ENCODE assay signal across 26 cellular contexts in the genomic region with DNA sequence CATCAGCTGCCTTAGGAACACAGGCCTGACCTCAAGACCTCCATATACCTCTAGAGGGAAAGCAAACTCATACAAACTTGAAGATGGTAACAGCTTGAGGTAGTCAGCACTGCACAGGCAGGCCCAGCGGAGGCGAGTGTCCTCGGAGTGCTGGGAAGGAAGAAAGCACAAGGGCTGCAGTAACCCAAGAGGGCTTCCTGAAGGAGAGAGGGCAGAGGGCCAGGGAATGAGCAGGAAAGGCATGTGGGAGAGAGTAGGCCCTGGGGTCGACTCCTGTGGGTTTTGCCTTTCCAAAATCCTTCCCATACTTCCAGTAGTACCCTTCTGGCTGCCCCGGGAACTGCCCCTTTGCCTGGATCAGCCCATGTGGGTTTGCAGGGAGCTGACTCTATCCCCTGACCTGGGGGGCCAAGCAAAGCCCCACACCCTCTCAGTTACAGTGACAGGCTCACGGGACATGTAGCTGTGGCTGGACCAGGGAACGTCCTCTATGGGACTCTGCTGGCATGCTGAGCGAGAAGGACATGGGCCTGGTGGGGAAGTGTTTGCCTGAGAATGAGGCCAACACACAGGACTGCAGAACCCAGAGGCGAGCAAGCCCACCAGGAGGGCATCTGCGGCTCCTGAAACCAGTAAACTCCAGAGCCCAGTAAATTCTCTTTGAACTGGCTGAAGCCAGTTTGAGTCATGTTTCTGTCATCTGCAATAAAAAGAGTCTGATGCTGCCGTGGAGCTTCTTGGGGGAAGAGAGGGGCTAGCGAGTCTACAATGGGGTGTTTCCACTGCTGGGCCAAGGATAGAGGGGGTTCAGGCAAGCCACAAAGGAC.
DNase-seq lines count a peak whose midpoint lies in the region; ATAC-seq and TF ChIP-seq lines count a peak whose summit lies in the region.
"Had no signal": no experiment of that assay in that cellular context is flagged by ENCODE, and none has a peak within 500 bp of the region (broad histone marks: within the 10 kb centered on the region; RNA-seq: fewer than 3 reads in every experiment).

No MANE protein-coding gene starts in this region.

- WGBS in endodermal cell (ENCODE audit: insufficient coverage in 1 of 2, insufficient read length in 1 of 2), 2 experiments: 87% methylated on average over 8 to 12 of the region's 12 CpGs

- peak; percentile 36 for TF ChIP-seq CTCF in endodermal cell (conservative IDR thresholded peaks at IDR 0.05)

- H3K36me3 ChIP-seq in HUES6 (ENCODE audit: control insufficient read depth, insufficient read depth, low read length) (no peaks in the 10 kb centered on the region), endodermal cell (ENCODE audit: control insufficient read depth, insufficient read depth, low read length) (no peaks in the 10 kb centered on the region)
- H3K36me3 ChIP-seq: lower lobe of right lung, SJSA1 had no signal

- H3K4me1 Mint-ChIP-seq in endodermal cell: peaks cover 25% of the 10 kb centered on the region
- H3K4me1 Mint-ChIP-seq: activated CD8-positive, alpha-beta memory T cell treated with anti-CD3 and anti-CD28 coated beads, Interleukin-2, amount 10 ng/mL, durations not matched to agents 7 days and 5 days had no signal

- DNase-seq in GM04503 (ENCODE audit: low read depth) (peak; percentile 24), endodermal cell (no peak), retina (peak; percentile 46), NCI-H1105 treated with DMSO at 0.1 percent for 48 hours (lab: John Stamatoyannopoulos, UW) (no peak)
- DNase-seq: activated CD4-positive, alpha-beta T cell treated with anti-CD3 and anti-CD28 coated beads for 48 hours; activated CD8-positive, alpha-beta memory T cell treated with anti-CD3 and anti-CD28 coated beads, Interleukin-2, amount 10 ng/mL, durations not matched to agents 7 days and 5 days; activated naive CD4-positive, alpha-beta T cell treated with anti-CD3 and anti-CD28 coated beads, Interleukin-2, amount 50 U/mL, for 16 hours; C1 segment of cervical spinal cord; Calu3; central memory CD4-positive, alpha-beta T cell; dorsolateral prefrontal cortex; HCEC 1CT; hippocampal formation; lower lobe of right lung; NCI-H187 treated with DMSO at 0.1 percent for 48 hours; NCI-H82; occipital lobe; stimulated activated CD4-positive, alpha-beta T cell treated with anti-CD3 and anti-CD28 coated beads, Interleukin-15, amount 100 ng/mL, for 24 hours; stimulated activated CD8-positive, alpha-beta memory T cell treated with anti-CD3 and anti-CD28 coated beads, Interleukin-4, amount 100 ng/mL, for 48 hours had no signal

- no peak overlapping the region for H3K4me3 Mint-ChIP-seq in endodermal cell
- H3K4me3 Mint-ChIP-seq: activated CD8-positive, alpha-beta memory T cell treated with anti-CD3 and anti-CD28 coated beads, Interleukin-2, amount 10 ng/mL, durations not matched to agents 7 days and 5 days; activated T-helper 1 cell treated with anti-CD3 and anti-CD28 coated beads, Interleukin-12 subunit alpha, Interleukin-12 subunit beta, Interleukin-2, Interleukin-4 antibody, amounts not matched to agents 30 ng/mL and 10 ng/mL and 1 ng/mL, durations not matched to agents 14 hours and 24 hours and 36 hours; T-helper 1 cell treated with Interleukin-12 subunit alpha and Interleukin-12 subunit beta and Interleukin-4 antibody, amounts not matched to agents 30 μg/mL and 1 μg/mL, for 36 hours had no signal

- no peak overlapping the region for H3K4me3 ChIP-seq in HUES6 (ENCODE audit: low read depth, low read length)
- no peak overlapping the region for H3K4me3 ChIP-seq in endodermal cell (ENCODE audit: low read length)
- H3K4me3 ChIP-seq: dorsolateral prefrontal cortex, lower lobe of right lung, SJSA1 had no signal

- peaks cover 12% of the 10 kb centered on the region for H3K9me3 Mint-ChIP-seq in endodermal cell
- H3K9me3 Mint-ChIP-seq: activated T-helper 1 cell treated with anti-CD3 and anti-CD28 coated beads, Interleukin-12 subunit alpha, Interleukin-12 subunit beta, Interleukin-2, Interleukin-4 antibody, amounts not matched to agents 30 ng/mL and 10 ng/mL and 1 ng/mL, durations not matched to agents 14 hours and 24 hours and 36 hours; T-helper 1 cell treated with Interleukin-12 subunit alpha and Interleukin-12 subunit beta and Interleukin-4 antibody, amounts not matched to agents 30 μg/mL and 1 μg/mL, for 36 hours had no signal

- no peak overlapping the region for H3K27ac ChIP-seq in HUES6 (ENCODE audit: low read depth, low read length)
- H3K27ac ChIP-seq in endodermal cell (ENCODE audit: low read depth, low read length): peak overlapping the region; percentile 49
- H3K27ac ChIP-seq: epithelial cell of prostate, lower lobe of right lung, SJSA1 had no signal

- H3K36me3 Mint-ChIP-seq in endodermal cell (ENCODE audit: low read depth): peaks cover 24% of the 10 kb centered on the region
- H3K36me3 Mint-ChIP-seq: activated CD8-positive, alpha-beta memory T cell treated with anti-CD3 and anti-CD28 coated beads, Interleukin-2, amount 10 ng/mL, durations not matched to agents 7 days and 5 days had no signal

- no peak for ATAC-seq in HG02938 (IDR thresholded peaks at IDR 0.05; ENCODE audit: unreplicated experiment)
- no peak for ATAC-seq in HG02642 (IDR thresholded peaks at IDR 0.05; ENCODE audit: poor library complexity, unreplicated experiment)
- ATAC-seq: activated CD8-positive, alpha-beta memory T cell treated with anti-CD3 and anti-CD28 coated beads, Interleukin-2, amount 10 ng/mL, durations not matched to agents 7 days and 5 days had no signal

- no peaks in the 10 kb centered on the region for H3K27me3 Mint-ChIP-seq in endodermal cell (ENCODE audit: insufficient read depth)
- H3K27me3 Mint-ChIP-seq: activated CD8-positive, alpha-beta memory T cell treated with anti-CD3 and anti-CD28 coated beads, Interleukin-2, amount 10 ng/mL, durations not matched to agents 7 days and 5 days had no signal

- H3K27ac Mint-ChIP-seq in endodermal cell: peak overlapping the region; percentile 76
- H3K27ac Mint-ChIP-seq: activated CD8-positive, alpha-beta memory T cell treated with anti-CD3 and anti-CD28 coated beads, Interleukin-2, amount 10 ng/mL, durations not matched to agents 7 days and 5 days; activated T-helper 1 cell treated with anti-CD3 and anti-CD28 coated beads, Interleukin-12 subunit alpha, Interleukin-12 subunit beta, Interleukin-2, Interleukin-4 antibody, amounts not matched to agents 30 ng/mL and 10 ng/mL and 1 ng/mL, durations not matched to agents 14 hours and 24 hours and 36 hours; T-helper 1 cell treated with Interleukin-12 subunit alpha and Interleukin-12 subunit beta and Interleukin-4 antibody, amounts not matched to agents 30 μg/mL and 1 μg/mL, for 36 hours had no signal

- H3K27me3 ChIP-seq in HUES6 (ENCODE audit: control insufficient read depth, insufficient read depth, low read length) (no peaks in the 10 kb centered on the region), endodermal cell (ENCODE audit: control insufficient read depth, insufficient read depth, low read length, poor library complexity, severe bottlenecking) (no peaks in the 10 kb centered on the region)
- H3K27me3 ChIP-seq: dorsolateral prefrontal cortex, SJSA1 had no signal

- H3K9me3 ChIP-seq in HUES6 (ENCODE audit: control insufficient read depth, insufficient read depth, low read depth, low read length) (peaks cover 2% of the 10 kb centered on the region; the same call in 1 of the 2 replicates), endodermal cell (ENCODE audit: control insufficient read depth, low read length) (no peaks in the 10 kb centered on the region)
- H3K9me3 ChIP-seq: lower lobe of right lung had no signal

- H3K4me1 ChIP-seq in HUES6 (ENCODE audit: control insufficient read depth, insufficient read depth, low read length): peaks cover 15% of the 10 kb centered on the region
- H3K4me1 ChIP-seq in endodermal cell (ENCODE audit: control insufficient read depth, insufficient read depth, low read length): peaks cover 13% of the 10 kb centered on the region
- H3K4me1 ChIP-seq: lower lobe of right lung, SJSA1 had no signal

- H3K9ac ChIP-seq in HUES6 (ENCODE audit: low read length) (peak overlapping the region; percentile 3), endodermal cell (ENCODE audit: extremely low read depth, low read length, poor library complexity, severe bottlenecking) (no peak overlapping the region)

Comparison
In these comparisons a context has a peak if more than half of its experiments do, and no peak if none do; other contexts are left out.
1. DNase-seq: peak in GM04503 (single experiment) and retina (single experiment); none in endodermal cell (single experiment) and NCI-H1105 treated with DMSO at 0.1 percent for 48 hours (single experiment).